20 cellular contexts compared by ENCODE assay signal in the genomic region with DNA sequence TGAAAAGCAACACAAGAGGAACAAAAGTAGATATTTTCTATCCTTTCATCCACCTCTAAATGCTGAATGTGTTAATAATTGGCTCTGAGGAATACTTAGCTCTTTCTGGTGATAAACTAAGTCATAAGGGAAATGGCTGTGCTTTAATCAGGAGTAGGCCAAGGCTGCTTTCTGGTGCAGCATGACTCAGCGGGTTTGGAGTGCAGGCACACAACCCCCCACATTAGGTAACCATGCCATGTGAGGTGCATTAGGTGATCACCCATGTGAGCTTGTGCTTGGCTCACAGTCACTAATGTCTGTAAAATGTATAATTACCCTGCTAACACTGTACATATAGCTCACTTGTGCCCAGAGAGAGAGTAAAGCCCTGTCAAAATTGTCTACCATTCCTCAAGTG. TPM values are rescaled to one million over a fixed set of nuclear protein-coding genes. Genes with fewer than 3 reads are reported as not detected.
DNase-seq lines count a peak whose midpoint lies in the region; ATAC-seq and TF ChIP-seq lines count a peak whose summit lies in the region.
"Had no signal": no experiment of that assay in that cellular context is flagged by ENCODE, and none has a peak within 500 bp of the region (broad histone marks: within the 10 kb centered on the region; RNA-seq: fewer than 3 reads in every experiment).

No MANE protein-coding gene starts in this region.

- TF ChIP-seq CTCF in HEK293 (tag by site-specific recombination; IDR thresholded peaks at IDR 0.05) = no peak
- TF ChIP-seq CTCF in OCI-LY7 (conservative IDR thresholded peaks at IDR 0.05; ENCODE audit: low read length) = no peak
- TF ChIP-seq CTCF in epithelial cell of proximal tubule (conservative IDR thresholded peaks at IDR 0.05; ENCODE audit: low read depth, low read length) = no peak

- POLR2A ChIA-PET in HEK293 (lab: Yijun Ruan, JAX) = no interaction called here
- POLR2A ChIA-PET in OCI-LY7 (lab: Charles Lee) = interaction anchor here (0.7 to 1.6 kb wide), 2 partner anchors 17 to 379 kb away, joined by 3 read pairs; no protein-coding TSS in a partner anchor

- intact Hi-C loops in OCI-LY7 (cut with micrococcal nuclease; ENCODE audit: unreplicated experiment) = no loop called here

- BruUV-seq in OCI-LY7 (replicated peaks; lab: Mats Ljungman, UMichigan) = no TSS peak

- DNase-seq in OCI-LY7 (ENCODE audit: low spot score) = peak; percentile 61
- DNase-seq in epithelial cell of proximal tubule (ENCODE audit: low read depth) = peak; percentile 57
- DNase-seq in kidney tubule cell (ENCODE audit: low spot score) = peak; percentile 87
- no peak for DNase-seq in amygdala (lab: John Stamatoyannopoulos, UW)
- no peak for DNase-seq in mucosa of gallbladder (ENCODE audit: low spot score)
- DNase-seq: activated CD4-positive, alpha-beta T cell treated with anti-CD3 and anti-CD28 coated beads for 48 hours; activated CD8-positive, alpha-beta memory T cell treated with anti-CD3 and anti-CD28 coated beads, Interleukin-2, amount 50 U/mL, for 48 hours; activated gamma-delta T cell; CD8-positive, alpha-beta memory T cell; EL; immature natural killer cell; KBM-7; naive thymus-derived CD8-positive, alpha-beta T cell; NCI-H1105; posterior cingulate gyrus; stimulated activated CD4-positive, alpha-beta T cell treated with anti-CD3 and anti-CD28 coated beads, Interleukin-4, amount 100 ng/mL, for 24 hours had no signal

- no peaks in the 10 kb centered on the region for H3K9me3 ChIP-seq in HEK293 (ENCODE audit: control insufficient read depth, insufficient read depth, low read depth, low read length)
- H3K9me3 ChIP-seq in OCI-LY7 (ENCODE audit: low read length) = peaks cover 22% of the 10 kb centered on the region

- H3K4me1 ChIP-seq in HEK293 (ENCODE audit: control insufficient read depth, insufficient read depth, low read length) (no peaks in the 10 kb centered on the region), OCI-LY7 (ENCODE audit: insufficient read depth, low read length, poor library complexity, severe bottlenecking) (no peaks in the 10 kb centered on the region)

- ATAC-seq in HG03039 (IDR thresholded peaks at IDR 0.05; ENCODE audit: unreplicated experiment) = no peak
- ATAC-seq: naive thymus-derived CD8-positive, alpha-beta T cell had no signal

- H4K20me1 ChIP-seq in OCI-LY7 (ENCODE audit: insufficient read depth, low read length) = no peaks in the 10 kb centered on the region

- H3K36me3 ChIP-seq in HEK293 (ENCODE audit: control insufficient read depth in 2 of 2, insufficient read depth in 1 of 2, low read length in 2 of 2) = no peaks in the 10 kb centered on the region
- no peaks in the 10 kb centered on the region for H3K36me3 ChIP-seq in OCI-LY7 (ENCODE audit: insufficient read depth, low read length)

- no peak overlapping the region for H3K4me3 ChIP-seq in HEK293 (ENCODE audit: low read depth, low read length)
- no peak overlapping the region for H3K4me3 ChIP-seq in OCI-LY7 (ENCODE audit: low read depth, low read length, poor library complexity, severe bottlenecking)
- no peak overlapping the region for H3K4me3 ChIP-seq in epithelial cell of proximal tubule (ENCODE audit: low read depth, low read length)
- H3K4me3 ChIP-seq: lung, skin epidermis had no signal

- no peak overlapping the region for H3K4me2 ChIP-seq in OCI-LY7 (ENCODE audit: low read length)

- CTCF ChIA-PET in HEK293 (lab: Yijun Ruan, JAX) = no interaction called here
- CTCF ChIA-PET in OCI-LY7 (lab: Charles Lee; ENCODE audit: unreplicated experiment) = no interaction called here

- no peaks in the 10 kb centered on the region for H3K9me2 ChIP-seq in OCI-LY7 (ENCODE audit: insufficient read depth, low read length)

- H3K27ac ChIP-seq in HEK293 (ENCODE audit: extremely low read depth, low read depth, low read length) (no peak overlapping the region), OCI-LY7 (ENCODE audit: low read depth, low read length, poor library complexity, severe bottlenecking) (no peak overlapping the region)
- H3K27ac ChIP-seq: skin epidermis had no signal

- no peaks in the 10 kb centered on the region for H3K79me2 ChIP-seq in OCI-LY7 (ENCODE audit: insufficient read depth, low read depth, low read length)

- H2AFZ ChIP-seq in OCI-LY7 (ENCODE audit: low read length) = no peak overlapping the region

TF ChIP-seq in HEK293, 187 proteins besides CTCF, POLR2A, EP300 and RAD21 (continues in another document):
- TF ChIP-seq SP7 (tag by site-specific recombination; IDR thresholded peaks at IDR 0.05) (no peak), ZFP69B (tag by site-specific recombination; IDR thresholded peaks at IDR 0.05) (no peak), TRIM28 (IDR thresholded peaks at IDR 0.05; ENCODE audit: borderline replicate concordance, low read length) (peak; percentile 59; the same call in 1 of the 2 replicates), FEZF1 (tag by site-specific recombination; IDR thresholded peaks at IDR 0.05) (no peak), ZNF324 (tag by site-specific recombination; IDR thresholded peaks at IDR 0.05) (no peak), ZNF549 (tag by site-specific recombination; IDR thresholded peaks at IDR 0.05) (peak; percentile 16; the same call in 1 of the 2 replicates), MZF1 (tag by site-specific recombination; IDR thresholded peaks at IDR 0.05; ENCODE audit: borderline replicate concordance) (no peak)
- TF ChIP-seq, protein P1, sequence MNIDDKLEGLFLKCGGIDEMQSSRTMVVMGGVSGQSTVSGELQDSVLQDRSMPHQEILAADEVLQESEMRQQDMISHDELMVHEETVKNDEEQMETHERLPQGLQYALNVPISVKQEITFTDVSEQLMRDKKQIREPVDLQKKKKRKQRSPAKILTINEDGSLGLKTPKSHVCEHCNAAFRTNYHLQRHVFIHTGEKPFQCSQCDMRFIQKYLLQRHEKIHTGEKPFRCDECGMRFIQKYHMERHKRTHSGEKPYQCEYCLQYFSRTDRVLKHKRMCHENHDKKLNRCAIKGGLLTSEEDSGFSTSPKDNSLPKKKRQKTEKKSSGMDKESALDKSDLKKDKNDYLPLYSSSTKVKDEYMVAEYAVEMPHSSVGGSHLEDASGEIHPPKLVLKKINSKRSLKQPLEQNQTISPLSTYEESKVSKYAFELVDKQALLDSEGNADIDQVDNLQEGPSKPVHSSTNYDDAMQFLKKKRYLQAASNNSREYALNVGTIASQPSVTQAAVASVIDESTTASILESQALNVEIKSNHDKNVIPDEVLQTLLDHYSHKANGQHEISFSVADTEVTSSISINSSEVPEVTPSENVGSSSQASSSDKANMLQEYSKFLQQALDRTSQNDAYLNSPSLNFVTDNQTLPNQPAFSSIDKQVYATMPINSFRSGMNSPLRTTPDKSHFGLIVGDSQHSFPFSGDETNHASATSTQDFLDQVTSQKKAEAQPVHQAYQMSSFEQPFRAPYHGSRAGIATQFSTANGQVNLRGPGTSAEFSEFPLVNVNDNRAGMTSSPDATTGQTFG (tag by site-specific recombination; IDR thresholded peaks at IDR 0.05; ENCODE audit: borderline replicate concordance) = no peak
- TF ChIP-seq, protein P2, sequence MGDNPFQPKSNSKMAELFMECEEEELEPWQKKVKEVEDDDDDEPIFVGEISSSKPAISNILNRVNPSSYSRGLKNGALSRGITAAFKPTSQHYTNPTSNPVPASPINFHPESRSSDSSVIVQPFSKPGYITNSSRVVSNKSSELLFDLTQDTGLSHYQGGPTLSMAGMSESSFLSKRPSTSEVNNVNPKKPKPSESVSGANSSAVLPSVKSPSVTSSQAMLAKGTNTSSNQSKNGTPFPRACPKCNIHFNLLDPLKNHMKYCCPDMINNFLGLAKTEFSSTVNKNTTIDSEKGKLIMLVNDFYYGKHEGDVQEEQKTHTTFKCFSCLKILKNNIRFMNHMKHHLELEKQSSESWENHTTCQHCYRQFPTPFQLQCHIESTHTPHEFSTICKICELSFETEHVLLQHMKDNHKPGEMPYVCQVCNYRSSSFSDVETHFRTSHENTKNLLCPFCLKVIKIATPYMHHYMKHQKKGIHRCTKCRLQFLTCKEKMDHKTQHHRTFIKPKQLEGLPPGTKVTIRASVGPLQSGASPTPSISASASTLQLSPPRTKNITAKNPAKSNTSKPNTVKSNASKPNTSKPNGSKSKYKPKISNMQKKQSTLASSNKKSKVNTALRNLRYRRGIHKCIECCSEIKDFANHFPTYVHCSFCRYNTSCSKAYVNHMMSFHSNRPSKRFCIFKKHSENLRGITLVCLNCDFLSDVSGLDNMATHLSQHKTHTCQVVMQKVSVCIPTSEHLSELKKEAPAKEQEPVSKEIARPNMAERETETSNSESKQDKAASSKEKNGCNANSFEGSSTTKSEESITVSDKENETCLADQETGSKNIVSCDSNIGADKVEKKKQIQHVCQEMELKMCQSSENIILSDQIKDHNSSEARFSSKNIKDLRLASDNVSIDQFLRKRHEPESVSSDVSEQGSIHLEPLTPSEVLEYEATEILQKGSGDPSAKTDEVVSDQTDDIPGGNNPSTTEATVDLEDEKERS (tag by site-specific recombination; IDR thresholded peaks at IDR 0.05) = no peak
- TF ChIP-seq, protein P3, sequence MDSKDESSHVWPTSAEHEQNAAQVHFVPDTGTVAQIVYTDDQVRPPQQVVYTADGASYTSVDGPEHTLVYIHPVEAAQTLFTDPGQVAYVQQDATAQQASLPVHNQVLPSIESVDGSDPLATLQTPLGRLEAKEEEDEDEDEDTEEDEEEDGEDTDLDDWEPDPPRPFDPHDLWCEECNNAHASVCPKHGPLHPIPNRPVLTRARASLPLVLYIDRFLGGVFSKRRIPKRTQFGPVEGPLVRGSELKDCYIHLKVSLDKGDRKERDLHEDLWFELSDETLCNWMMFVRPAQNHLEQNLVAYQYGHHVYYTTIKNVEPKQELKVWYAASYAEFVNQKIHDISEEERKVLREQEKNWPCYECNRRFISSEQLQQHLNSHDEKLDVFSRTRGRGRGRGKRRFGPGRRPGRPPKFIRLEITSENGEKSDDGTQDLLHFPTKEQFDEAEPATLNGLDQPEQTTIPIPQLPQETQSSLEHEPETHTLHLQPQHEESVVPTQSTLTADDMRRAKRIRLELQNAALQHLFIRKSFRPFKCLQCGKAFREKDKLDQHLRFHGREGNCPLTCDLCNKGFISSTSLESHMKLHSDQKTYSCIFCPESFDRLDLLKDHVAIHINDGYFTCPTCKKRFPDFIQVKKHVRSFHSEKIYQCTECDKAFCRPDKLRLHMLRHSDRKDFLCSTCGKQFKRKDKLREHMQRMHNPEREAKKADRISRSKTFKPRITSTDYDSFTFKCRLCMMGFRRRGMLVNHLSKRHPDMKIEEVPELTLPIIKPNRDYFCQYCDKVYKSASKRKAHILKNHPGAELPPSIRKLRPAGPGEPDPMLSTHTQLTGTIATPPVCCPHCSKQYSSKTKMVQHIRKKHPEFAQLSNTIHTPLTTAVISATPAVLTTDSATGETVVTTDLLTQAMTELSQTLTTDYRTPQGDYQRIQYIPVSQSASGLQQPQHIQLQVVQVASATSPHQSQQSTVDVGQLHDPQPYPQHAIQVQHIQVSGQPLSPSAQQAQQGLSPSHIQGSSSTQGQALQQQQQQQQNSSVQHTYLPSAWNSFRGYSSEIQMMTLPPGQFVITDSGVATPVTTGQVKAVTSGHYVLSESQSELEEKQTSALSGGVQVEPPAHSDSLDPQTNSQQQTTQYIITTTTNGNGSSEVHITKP (tag by site-specific recombination; IDR thresholded peaks at IDR 0.05) = no peak

RNA-seq across cellular contexts. Expression of a gene that starts 57.2 kb away (rescaled TPM):
- total RNA-seq in OCI-LY7 (2014; rRNA removed; shearing (Covaris generic)) = 21.8 and 23.6 TPM in 2 replicates
- total RNA-seq in OCI-LY7 (2022) (25.7 and 26.8 TPM in 2 replicates), epithelial cell of proximal tubule (13.7 and 21.2 TPM in 2 replicates), mucosa of gallbladder (21.6 TPM)

Comparison
In these comparisons a context has a peak if more than half of its experiments do, and no peak if none do; other contexts are left out.
1. DNase-seq: peak in OCI-LY7 (single experiment), epithelial cell of proximal tubule (single experiment) and kidney tubule cell (single experiment); none in amygdala (0 of 56) and mucosa of gallbladder (single experiment).